ENCODE assay signal across 1 cellular context in genomic region chr2:179898873-179899272, GRCh38.
TF ChIP-seq lines count a peak whose summit lies in the region.

No MANE protein-coding gene starts in this region.

TF ChIP-seq in GM12878, 131 proteins besides CTCF, POLR2A, EP300 and RAD21 (continued from another document):
- TF ChIP-seq HSF1 (IDR thresholded peaks at IDR 0.05; ENCODE audit: low read depth, low read length), result no peak
- TF ChIP-seq RELB (IDR thresholded peaks at IDR 0.05; ENCODE audit: low read depth), result no peak
- TF ChIP-seq GATAD2B (conservative IDR thresholded peaks at IDR 0.05; ENCODE audit: low read depth), result no peak
- no peak for TF ChIP-seq MTA2 (IDR thresholded peaks at IDR 0.05; ENCODE audit: low read depth)
- no peak for TF ChIP-seq NR2C2 (IDR thresholded peaks at IDR 0.05; ENCODE audit: borderline replicate concordance, control insufficient read depth, insufficient read length, low read depth)
- TF ChIP-seq PKNOX1 (IDR thresholded peaks at IDR 0.05), result no peak
- no peak for TF ChIP-seq SREBF2 (IDR thresholded peaks at IDR 0.05; ENCODE audit: low read length)
- TF ChIP-seq CBX3 (IDR thresholded peaks at IDR 0.05; ENCODE audit: borderline replicate concordance, low read depth), result no peak
- no peak for TF ChIP-seq DPF2 (IDR thresholded peaks at IDR 0.05)
